16 cellular contexts compared by ENCODE assay signal in genomic region chr7:23547662-23548061, GRCh38.
"Had no signal": no experiment of that assay in that cellular context is flagged by ENCODE, and none has a peak within 500 bp of the region (broad histone marks: within the 10 kb centered on the region; RNA-seq: fewer than 3 reads in every experiment).

No MANE protein-coding gene starts in this region.

- H3K4me3 Mint-ChIP-seq: activated CD4-positive, alpha-beta memory T cell treated with anti-CD3 and anti-CD28 coated beads, Interleukin-2, amount 10 ng/mL, durations not matched to agents 7 days and 5 days; activated CD4-positive, alpha-beta T cell treated with anti-CD3 and anti-CD28 coated beads for 36 hours; activated CD4-positive, alpha-beta T cell treated with anti-CD3 and anti-CD28 coated beads, Interleukin-2, amount 10 ng/mL, durations not matched to agents 7 days and 5 days; activated CD8-positive, alpha-beta memory T cell treated with anti-CD3 and anti-CD28 coated beads, Interleukin-2, amount 10 ng/mL, durations not matched to agents 7 days and 5 days; activated CD8-positive, alpha-beta T cell treated with anti-CD3 and anti-CD28 coated beads, Interleukin-2, amount 10 ng/mL, durations not matched to agents 7 days and 5 days; activated naive CD4-positive, alpha-beta T cell treated with anti-CD3 and anti-CD28 coated beads for 36 hours; activated naive CD8-positive, alpha-beta T cell treated with anti-CD3 and anti-CD28 coated beads for 36 hours; activated T-cell treated with anti-CD3 and anti-CD28 coated beads, Interleukin-2, amount 50 U/mL, for 24 hours; T-helper 17 cell; WTC11 had no signal

- H3K27me3 Mint-ChIP-seq: activated CD4-positive, alpha-beta memory T cell treated with anti-CD3 and anti-CD28 coated beads, Interleukin-2, amount 10 ng/mL, durations not matched to agents 7 days and 5 days; activated CD4-positive, alpha-beta T cell treated with anti-CD3 and anti-CD28 coated beads, Interleukin-2, amount 10 ng/mL, durations not matched to agents 7 days and 5 days; activated naive CD8-positive, alpha-beta T cell treated with anti-CD3 and anti-CD28 coated beads for 36 hours; activated T-cell treated with anti-CD3 and anti-CD28 coated beads, Interleukin-2, amount 50 U/mL, for 24 hours; T-helper 17 cell had no signal

- H3K27me3 ChIP-seq: adrenal gland, body of pancreas, brain microvascular endothelial cell, breast epithelium had no signal

- H3K36me3 Mint-ChIP-seq: activated CD8-positive, alpha-beta memory T cell treated with anti-CD3 and anti-CD28 coated beads, Interleukin-2, amount 10 ng/mL, durations not matched to agents 7 days and 5 days; activated naive CD4-positive, alpha-beta T cell treated with anti-CD3 and anti-CD28 coated beads, Interleukin-2, amount 50 U/mL, for 72 hours; activated naive CD8-positive, alpha-beta T cell treated with anti-CD3 and anti-CD28 coated beads for 36 hours; WTC11 had no signal

- H3K27ac Mint-ChIP-seq: activated CD4-positive, alpha-beta memory T cell treated with anti-CD3 and anti-CD28 coated beads, Interleukin-2, amount 10 ng/mL, durations not matched to agents 7 days and 5 days; activated CD4-positive, alpha-beta T cell treated with anti-CD3 and anti-CD28 coated beads for 36 hours; activated CD4-positive, alpha-beta T cell treated with anti-CD3 and anti-CD28 coated beads, Interleukin-2, amount 10 ng/mL, durations not matched to agents 7 days and 5 days; activated CD8-positive, alpha-beta memory T cell treated with anti-CD3 and anti-CD28 coated beads, Interleukin-2, amount 10 ng/mL, durations not matched to agents 7 days and 5 days; activated CD8-positive, alpha-beta T cell treated with anti-CD3 and anti-CD28 coated beads, Interleukin-2, amount 10 ng/mL, durations not matched to agents 7 days and 5 days; activated naive CD4-positive, alpha-beta T cell treated with anti-CD3 and anti-CD28 coated beads for 36 hours; activated naive CD4-positive, alpha-beta T cell treated with anti-CD3 and anti-CD28 coated beads, Interleukin-2, amount 50 U/mL, for 72 hours; activated naive CD8-positive, alpha-beta T cell treated with anti-CD3 and anti-CD28 coated beads for 36 hours; activated T-cell treated with anti-CD3 and anti-CD28 coated beads, Interleukin-2, amount 50 U/mL, for 24 hours; T-helper 17 cell; WTC11 had no signal

- H3K36me3 ChIP-seq: adrenal gland, brain microvascular endothelial cell, breast epithelium, WERI-Rb-1 had no signal

- H3K9me3 ChIP-seq: adrenal gland, body of pancreas, breast epithelium had no signal

- H3K9me3 Mint-ChIP-seq: activated CD4-positive, alpha-beta memory T cell treated with anti-CD3 and anti-CD28 coated beads, Interleukin-2, amount 10 ng/mL, durations not matched to agents 7 days and 5 days; activated CD4-positive, alpha-beta T cell treated with anti-CD3 and anti-CD28 coated beads, Interleukin-2, amount 10 ng/mL, durations not matched to agents 7 days and 5 days; activated naive CD4-positive, alpha-beta T cell treated with anti-CD3 and anti-CD28 coated beads for 36 hours; activated naive CD4-positive, alpha-beta T cell treated with anti-CD3 and anti-CD28 coated beads, Interleukin-2, amount 50 U/mL, for 72 hours; activated naive CD8-positive, alpha-beta T cell treated with anti-CD3 and anti-CD28 coated beads for 36 hours; activated T-cell treated with anti-CD3 and anti-CD28 coated beads, Interleukin-2, amount 50 U/mL, for 24 hours had no signal

- H3K27ac ChIP-seq: adrenal gland, body of pancreas, brain microvascular endothelial cell, breast epithelium, WERI-Rb-1 had no signal

- H3K4me1 ChIP-seq: adrenal gland, body of pancreas, breast epithelium had no signal

- H3K4me3 ChIP-seq: adrenal gland, body of pancreas, breast epithelium had no signal
